Comparison of ENCODE assay signal across 8 cellular contexts in the genomic region with DNA sequence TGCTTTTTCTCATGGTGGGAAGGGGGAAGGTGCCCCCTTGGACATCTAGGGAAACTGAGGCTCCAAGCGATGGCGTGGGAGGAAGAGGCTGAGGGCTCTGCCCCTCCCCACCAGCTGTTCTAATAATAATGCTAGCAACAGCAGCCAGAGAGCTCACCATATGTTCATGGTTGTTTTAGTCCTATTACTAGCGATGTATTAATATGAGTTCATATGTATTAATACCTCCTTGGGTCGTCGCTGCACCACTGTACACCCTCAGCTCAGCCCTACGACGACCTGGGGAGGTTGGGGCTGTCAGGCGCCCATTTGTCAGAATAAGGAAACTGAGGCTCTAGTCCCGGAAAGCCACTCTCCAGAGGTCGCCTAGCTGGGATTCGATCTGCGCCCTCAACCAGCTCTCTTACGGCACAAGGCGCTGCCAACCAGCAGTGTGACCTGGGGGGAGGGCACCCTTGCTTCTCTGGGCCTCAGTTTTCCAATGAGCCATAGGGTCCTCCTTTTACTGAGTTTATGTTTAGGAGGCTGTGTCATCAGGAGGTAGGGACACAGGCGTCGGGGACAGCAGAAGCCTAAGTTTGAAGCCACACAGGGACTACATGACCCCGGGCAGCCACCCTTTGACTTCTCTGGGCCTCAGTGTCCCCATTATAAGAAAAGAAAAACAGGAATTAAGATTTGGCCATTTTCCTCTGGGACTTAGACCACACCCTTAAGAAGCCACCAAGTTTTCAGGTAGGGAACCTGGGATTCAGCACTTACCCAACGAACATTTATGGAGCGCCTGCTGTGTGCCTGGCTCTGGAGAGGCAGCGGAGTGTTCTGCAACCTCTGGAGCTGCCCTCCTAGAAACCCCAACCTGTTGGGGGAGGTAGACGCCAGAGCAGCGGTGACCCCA. TPM values are rescaled to one million over a fixed set of nuclear protein-coding genes. Genes with fewer than 3 reads are reported as not detected.
A peak's percentile ranks its signal among the peaks of the same experiment; 100 is the strongest.
DNase-seq lines count a peak whose midpoint lies in the region; ATAC-seq and TF ChIP-seq lines count a peak whose summit lies in the region.

No MANE protein-coding gene starts in this region.

- no peak overlapping the region for H3K27ac ChIP-seq in HEK293 (ENCODE audit: extremely low read depth, low read depth, low read length)
- no peak overlapping the region for H3K27ac ChIP-seq in lower lobe of right lung

- H3K36me3 ChIP-seq in HEK293 (ENCODE audit: control insufficient read depth in 2 of 2, insufficient read depth in 1 of 2, low read length in 2 of 2) (no peaks in the 10 kb centered on the region), lower lobe of right lung (no peaks in the 10 kb centered on the region)

- peak overlapping the region; percentile 13 to 77 for H3K27ac Mint-ChIP-seq in activated naive CD4-positive, alpha-beta T cell treated with anti-CD3 and anti-CD28 coated beads, Interleukin-2, amount 50 U/mL, for 72 hours

- intact Hi-C loops in lower lobe of right lung (cut with DNase I) = no loop called here
- intact Hi-C loops in posterior cingulate gyrus (cut with DNase I) = no loop called here

- H3K4me3 ChIP-seq in AG04449 (ENCODE audit: low read depth, low read length) (peak overlapping the region; percentile 57), HEK293 (ENCODE audit: low read depth, low read length) (peak overlapping the region; percentile 41), lower lobe of right lung (peak overlapping the region; percentile 64)

- no peaks in the 10 kb centered on the region for H3K4me1 ChIP-seq in HEK293 (ENCODE audit: control insufficient read depth, insufficient read depth, low read length)
- H3K4me1 ChIP-seq in lower lobe of right lung = peaks cover 22% of the 10 kb centered on the region

- no peaks in the 10 kb centered on the region for H3K9me3 Mint-ChIP-seq in activated naive CD4-positive, alpha-beta T cell treated with anti-CD3 and anti-CD28 coated beads, Interleukin-2, amount 50 U/mL, for 72 hours

- no peak for TF ChIP-seq CTCF in AG04449 (IDR thresholded peaks at IDR 0.05; ENCODE audit: insufficient read depth, low read length, missing control alignments)
- no peak for TF ChIP-seq CTCF in HEK293 (tag by site-specific recombination; IDR thresholded peaks at IDR 0.05)
- no peak for TF ChIP-seq CTCF in lower lobe of right lung (IDR thresholded peaks at IDR 0.05)

- H3K9me3 ChIP-seq in HEK293 (ENCODE audit: control insufficient read depth, insufficient read depth, low read depth, low read length) = no peaks in the 10 kb centered on the region
- no peaks in the 10 kb centered on the region for H3K9me3 ChIP-seq in lower lobe of right lung

- POLR2A ChIA-PET in AG04449 (lab: Yijun Ruan, JAX) (no interaction called here), HEK293 (lab: Yijun Ruan, JAX) (interaction anchor here (0.6 to 1.5 kb wide), 5 partner anchors 12 to 164 kb away, joined by 3 to 5 read pairs (median 4); a partner anchor contains a TSS)

- no peaks in the 10 kb centered on the region for H3K27me3 ChIP-seq in lower lobe of right lung (ENCODE audit: low read depth)

- DNase-seq in AG04449 (ENCODE audit: low read depth, low spot score) (no peak), lower lobe of right lung (no peak), NK-92 (lab: John Stamatoyannopoulos, UW; ENCODE audit: unreplicated experiment) (no peak), NCI-H146 (lab: John Stamatoyannopoulos, UW) (no peak), posterior cingulate gyrus (no peak)
- DNase-seq in activated naive CD4-positive, alpha-beta T cell treated with anti-CD3 and anti-CD28 coated beads, Interleukin-2, amount 50 U/mL, for 72 hours (ENCODE audit: low spot score in 2 of 2) = peak in 1 of 2 donors; percentile 73
- DNase-seq in NK-92 treated with Interleukin-12 subunit alpha and Interleukin-12 subunit beta, amount 100 ng/mL, for 24 hours (lab: John Stamatoyannopoulos, UW) = no peak

- ATAC-seq in activated naive CD4-positive, alpha-beta T cell treated with anti-CD3 and anti-CD28 coated beads, Interleukin-2, amount 50 U/mL, for 72 hours = peak; percentile 7 to 79
- no peak for ATAC-seq in lower lobe of right lung

- H3K36me3 Mint-ChIP-seq in activated naive CD4-positive, alpha-beta T cell treated with anti-CD3 and anti-CD28 coated beads, Interleukin-2, amount 50 U/mL, for 72 hours = no peaks in the 10 kb centered on the region

- CTCF ChIA-PET in AG04449 (lab: Yijun Ruan, JAX) = interaction anchor here (1.0 to 2.5 kb wide), 4 partner anchors 13 to 91 kb away, joined by 3 to 11 read pairs (median 6); no protein-coding TSS in a partner anchor
- CTCF ChIA-PET in HEK293 (lab: Yijun Ruan, JAX) = interaction anchor here (0.7 to 1.1 kb wide), 3 partner anchors 15 to 39 kb away, joined by 3 to 4 read pairs (median 3); no protein-coding TSS in a partner anchor

TF ChIP-seq in HEK293, 187 proteins besides CTCF, POLR2A, EP300 and RAD21:
- TF ChIP-seq ZNF677 (tag by site-specific recombination; IDR thresholded peaks at IDR 0.05) = no peak
- no peak for TF ChIP-seq ZNF416 (tag by site-specific recombination; IDR thresholded peaks at IDR 0.05)
- TF ChIP-seq ZNF335 (tag by site-specific recombination; conservative IDR thresholded peaks at IDR 0.05) = 0 out of 2 replicates have a peak, but pooled peaks have one; percentile 58
TF ChIP-seq in HEK293: peak in this region for 1.

RNA-seq across cellular contexts. Expression of a gene that starts 0.7 kb away (rescaled TPM):
- total RNA-seq in activated naive CD4-positive, alpha-beta T cell treated with anti-CD3 and anti-CD28 coated beads, Interleukin-2, amount 50 U/mL, for 72 hours = 10 to 100 TPM; 19.5 to 54.6 TPM
- total RNA-seq in lower lobe of right lung = 29.2 TPM

RNA-seq across cellular contexts. Expression of a gene that starts 11.5 kb away (rescaled TPM):
- 10 to 100 TPM; 14.6 to 25.0 TPM for total RNA-seq in activated naive CD4-positive, alpha-beta T cell treated with anti-CD3 and anti-CD28 coated beads, Interleukin-2, amount 50 U/mL, for 72 hours
- total RNA-seq in lower lobe of right lung = 14.6 TPM

RNA-seq across cellular contexts. Expression of a gene that starts 54.7 kb away (rescaled TPM):
- 10 to 100 TPM; 13.6 to 18.3 TPM for total RNA-seq in activated naive CD4-positive, alpha-beta T cell treated with anti-CD3 and anti-CD28 coated beads, Interleukin-2, amount 50 U/mL, for 72 hours
- 21.6 TPM for total RNA-seq in lower lobe of right lung

Comparison
In these comparisons a context has a peak if more than half of its experiments do, and no peak if none do; other contexts are left out.
1. ATAC-seq: peak in activated naive CD4-positive, alpha-beta T cell treated with anti-CD3 and anti-CD28 coated beads, Interleukin-2, amount 50 U/mL, for 72 hours (2 of 2); none in lower lobe of right lung (0 of 2).
2. Peak in every context shown above with its lines, with median percentiles within 50 percentile points of each other: H3K4me3 ChIP-seq.